ENCODE assay signal across 11 cellular contexts in genomic region chr15:80697316-80697715, GRCh38. TPM values are rescaled to one million over a fixed set of nuclear protein-coding genes. Genes with fewer than 3 reads are reported as not detected.
A peak's percentile ranks its signal among the peaks of the same experiment; 100 is the strongest.
DNase-seq lines count a peak whose midpoint lies in the region; ATAC-seq and TF ChIP-seq lines count a peak whose summit lies in the region.
"Had no signal": no experiment of that assay in that cellular context is flagged by ENCODE, and none has a peak within 500 bp of the region (broad histone marks: within the 10 kb centered on the region; RNA-seq: fewer than 3 reads in every experiment).

No MANE protein-coding gene starts in this region.

- H3K4me2 ChIP-seq in Loucy (ENCODE audit: low read depth, low read length, poor library complexity, severe bottlenecking) = peak overlapping the region; percentile 76

- CTCF ChIA-PET in CD4-positive, alpha-beta T cell (lab: Charles Lee) = no interaction called here

- no peak overlapping the region for H2AFZ ChIP-seq in Loucy (ENCODE audit: low read length)

- H3K79me2 ChIP-seq in Loucy (ENCODE audit: insufficient read depth, low read length) = peaks cover 12% of the 10 kb centered on the region; the same call in 1 of the 2 replicates

- H3K9me3 ChIP-seq in CD4-positive, alpha-beta T cell (ENCODE audit: control insufficient read depth, low read length) = no peaks in the 10 kb centered on the region
- H3K9me3 ChIP-seq in Loucy (ENCODE audit: insufficient read depth, low read depth, low read length) (no peaks in the 10 kb centered on the region), duodenal mucosa (ENCODE audit: control insufficient read depth in 1 of 2, low read length in 2 of 2) (no peaks in the 10 kb centered on the region)

- no peak overlapping the region for H3K27ac ChIP-seq in CD4-positive, alpha-beta T cell (ENCODE audit: low read depth, low read length)
- H3K27ac ChIP-seq in duodenal mucosa (ENCODE audit: low read depth, low read length) = peak overlapping the region; percentile 67
- H3K27ac ChIP-seq: cardiac muscle cell had no signal

- no peaks in the 10 kb centered on the region for H3K9me3 Mint-ChIP-seq in CD4-positive, alpha-beta T cell
- H3K9me3 Mint-ChIP-seq in nephron (no peaks in the 10 kb centered on the region), glutamatergic neuron (ENCODE audit: unreplicated experiment) (peaks cover 11% of the 10 kb centered on the region)
- H3K9me3 Mint-ChIP-seq: IgD-negative memory B cell had no signal

- ATAC-seq in CD4-positive, alpha-beta T cell (ENCODE audit: poor library complexity) = no peak
- ATAC-seq in GM18858 (IDR thresholded peaks at IDR 0.05; ENCODE audit: unreplicated experiment) (no peak), GM21786 (IDR thresholded peaks at IDR 0.05; ENCODE audit: unreplicated experiment) (no peak), GM21367 (IDR thresholded peaks at IDR 0.05; ENCODE audit: unreplicated experiment) (no peak)

- H3K9ac ChIP-seq in Loucy (ENCODE audit: low read depth, low read length, poor library complexity, severe bottlenecking) (no peak overlapping the region), duodenal mucosa (ENCODE audit: low read depth in 1 of 2, low read length in 2 of 2) (peak overlapping the region; percentile 73 to 94)

- H3K4me3 ChIP-seq in Loucy (ENCODE audit: low read length, poor library complexity, severe bottlenecking) (peak overlapping the region; percentile 71), duodenal mucosa (ENCODE audit: low read depth in 1 of 2, low read length in 2 of 2) (peak overlapping the region; percentile 79 to 90)
- H3K4me3 ChIP-seq: cardiac muscle cell had no signal

- H3K27me3 Mint-ChIP-seq in CD4-positive, alpha-beta T cell = peaks cover 13% of the 10 kb centered on the region
- peaks cover 5% of the 10 kb centered on the region for H3K27me3 Mint-ChIP-seq in nephron (ENCODE audit: low read depth)
- peaks cover 12% of the 10 kb centered on the region for H3K27me3 Mint-ChIP-seq in glutamatergic neuron (ENCODE audit: unreplicated experiment)

- H3K36me3 ChIP-seq in Loucy (ENCODE audit: insufficient read depth, low read length) (no peaks in the 10 kb centered on the region), duodenal mucosa (ENCODE audit: control insufficient read depth in 1 of 2, insufficient read depth in 2 of 2, low read length in 2 of 2) (no peaks in the 10 kb centered on the region)
- H3K36me3 ChIP-seq: cardiac muscle cell had no signal

- intact Hi-C loops in CD4-positive, alpha-beta T cell (cut with DNase I, micrococcal nuclease) = loop anchor here in 1 of 2 experiments (10.0 kb wide), 1 partner anchor 297 kb away; no protein-coding TSS in a partner anchor

- peaks cover 24% of the 10 kb centered on the region for H3K4me1 Mint-ChIP-seq in CD4-positive, alpha-beta T cell (ENCODE audit: low read depth)
- H3K4me1 Mint-ChIP-seq in nephron (peaks cover 39% of the 10 kb centered on the region), glutamatergic neuron (ENCODE audit: low read depth, unreplicated experiment) (peaks cover 8% of the 10 kb centered on the region)

- no peak for TF ChIP-seq CTCF in CD4-positive, alpha-beta T cell (IDR thresholded peaks at IDR 0.05)
- TF ChIP-seq CTCF in Loucy (conservative IDR thresholded peaks at IDR 0.05; ENCODE audit: low read length) = no peak
- TF ChIP-seq CTCF in nephron (IDR thresholded peaks at IDR 0.05; ENCODE audit: unreplicated experiment in 3 of 3) = no peak
- no peak for TF ChIP-seq CTCF in glutamatergic neuron (IDR thresholded peaks at IDR 0.05; ENCODE audit: partially characterized antibody, unreplicated experiment)

- no peaks in the 10 kb centered on the region for H3K9me2 ChIP-seq in Loucy (replicated peaks; ENCODE audit: low read depth, low read length)

- H3K36me3 Mint-ChIP-seq in CD4-positive, alpha-beta T cell (ENCODE audit: low read depth) = peaks cover 4% of the 10 kb centered on the region
- H3K36me3 Mint-ChIP-seq in nephron (ENCODE audit: low read depth) (peaks cover 7% of the 10 kb centered on the region), glutamatergic neuron (ENCODE audit: unreplicated experiment) (no peaks in the 10 kb centered on the region)

- peaks cover 24% of the 10 kb centered on the region for H3K4me1 ChIP-seq in Loucy (ENCODE audit: insufficient read depth, low read length, poor library complexity, severe bottlenecking)
- peaks cover 18 to 30% of the 10 kb centered on the region in 2 donors for H3K4me1 ChIP-seq in duodenal mucosa (ENCODE audit: control insufficient read depth in 1 of 2, insufficient read depth in 2 of 2, low read length in 2 of 2)

- H3K4me3 Mint-ChIP-seq in CD4-positive, alpha-beta T cell = peak overlapping the region; percentile 89
- H3K4me3 Mint-ChIP-seq in nephron = peak overlapping the region; percentile 93 to 99 (median 98)
- H3K4me3 Mint-ChIP-seq in glutamatergic neuron (ENCODE audit: unreplicated experiment) = no peak overlapping the region

- no peaks in the 10 kb centered on the region for H3K27me3 ChIP-seq in CD4-positive, alpha-beta T cell (ENCODE audit: control insufficient read depth, insufficient read depth, low read length)
- no peaks in the 10 kb centered on the region for H3K27me3 ChIP-seq in Loucy (ENCODE audit: insufficient read depth, low read length, poor library complexity, severe bottlenecking)
- H3K27me3 ChIP-seq in duodenal mucosa (ENCODE audit: control insufficient read depth in 1 of 2, insufficient read depth in 2 of 2, low read length in 2 of 2) = no peaks in the 10 kb centered on the region

- POLR2A ChIA-PET in CD4-positive, alpha-beta T cell (lab: Charles Lee) = no interaction called here

- no peak overlapping the region for H3K27ac Mint-ChIP-seq in CD4-positive, alpha-beta T cell
- H3K27ac Mint-ChIP-seq in nephron = peak overlapping the region in 2 of 3 experiments; percentile 87 to 90
- H3K27ac Mint-ChIP-seq in glutamatergic neuron (ENCODE audit: unreplicated experiment) = no peak overlapping the region

- H4K20me1 ChIP-seq in Loucy (ENCODE audit: insufficient read depth, low read length, poor library complexity, severe bottlenecking) = no peaks in the 10 kb centered on the region

- no peak for DNase-seq in CD4-positive, alpha-beta T cell
- DNase-seq in glutamatergic neuron = no peak
- DNase-seq: DMS79 treated with DMSO at 0.1 percent for 48 hours had no signal

- no peaks in the 10 kb centered on the region for H3F3A ChIP-seq in Loucy (ENCODE audit: low read depth)

RNA-seq across cellular contexts. Expression of gene ABHD17C, which starts 2.2 kb away (rescaled TPM):
- under 1 TPM; 0.33 to 0.59 TPM for total RNA-seq in CD4-positive, alpha-beta T cell
- 6.8 TPM for total RNA-seq in glutamatergic neuron (ENCODE audit: unreplicated experiment)

Comparison
In these comparisons a context has a peak if more than half of its experiments do, and no peak if none do; other contexts are left out.
1. H3K27ac Mint-ChIP-seq: peak in nephron (2 of 3); none in CD4-positive, alpha-beta T cell (single experiment) and glutamatergic neuron (single experiment).